8 cellular contexts compared by ENCODE assay signal in genomic region chr14:103260629-103261124, GRCh38.
A peak's percentile ranks its signal among the peaks of the same experiment; 100 is the strongest.
DNase-seq lines count a peak whose midpoint lies in the region; ATAC-seq lines count a peak whose summit lies in the region.

No MANE protein-coding gene starts in this region.

- peak overlapping the region; percentile 30 for H3K4me3 Mint-ChIP-seq in natural killer cell treated with Interleukin-12 subunit alpha and Interleukin-12 subunit beta and Interleukin-15 and Interleukin-18, amount 100 ng/mL, for 72 hours
- no peak overlapping the region for H3K4me3 Mint-ChIP-seq in activated CD4-positive, alpha-beta T cell treated with anti-CD3 and anti-CD28 coated beads for 36 hours

- peaks cover 31 to 41% of the 10 kb centered on the region in 2 donors for H3K27me3 Mint-ChIP-seq in natural killer cell treated with Interleukin-12 subunit alpha and Interleukin-12 subunit beta and Interleukin-15 and Interleukin-18, amount 100 ng/mL, for 72 hours
- peaks cover 11% of the 10 kb centered on the region for H3K27me3 Mint-ChIP-seq in activated CD4-positive, alpha-beta T cell treated with anti-CD3 and anti-CD28 coated beads for 36 hours

- DNase-seq in NCI-H460 (ENCODE audit: extremely low read depth, low read depth): peak; percentile 26
- DNase-seq in natural killer cell treated with Interleukin-12 subunit alpha and Interleukin-12 subunit beta and Interleukin-15 and Interleukin-18, amount 100 ng/mL, for 72 hours (ENCODE audit: low spot score): peak; percentile 76
- no peak for DNase-seq in activated CD4-positive, alpha-beta T cell treated with anti-CD3 and anti-CD28 coated beads for 36 hours

- H3K36me3 ChIP-seq in ES-I3 (ENCODE audit: insufficient read depth, low read length) (no peaks in the 10 kb centered on the region), endocrine pancreas (ENCODE audit: control insufficient read depth, insufficient read depth, low read length) (no peaks in the 10 kb centered on the region)

- no peaks in the 10 kb centered on the region for H3K9me3 Mint-ChIP-seq in natural killer cell treated with Interleukin-12 subunit alpha and Interleukin-12 subunit beta and Interleukin-15 and Interleukin-18, amount 100 ng/mL, for 72 hours
- H3K9me3 Mint-ChIP-seq in activated CD4-positive, alpha-beta T cell treated with anti-CD3 and anti-CD28 coated beads for 36 hours (ENCODE audit: low read depth): no peaks in the 10 kb centered on the region

- no peaks in the 10 kb centered on the region for H3K9me3 ChIP-seq in ES-I3 (ENCODE audit: control insufficient read depth, insufficient read depth, low read length)
- H3K9me3 ChIP-seq in endocrine pancreas (ENCODE audit: control insufficient read depth, low read length): no peaks in the 10 kb centered on the region

- H3K9ac ChIP-seq in ES-I3 (ENCODE audit: low read depth, low read length) (peak overlapping the region; percentile 25; the same call in 1 of the 2 replicates), endocrine pancreas (ENCODE audit: control insufficient read depth, insufficient read depth, low read length) (peak overlapping the region; percentile 32)

- H3K4me1 Mint-ChIP-seq in natural killer cell treated with Interleukin-12 subunit alpha and Interleukin-12 subunit beta and Interleukin-15 and Interleukin-18, amount 100 ng/mL, for 72 hours (ENCODE audit: low read depth in 2 of 2): peaks cover 10 to 15% of the 10 kb centered on the region in 2 donors
- H3K4me1 Mint-ChIP-seq in activated CD4-positive, alpha-beta T cell treated with anti-CD3 and anti-CD28 coated beads for 36 hours: peaks cover 8% of the 10 kb centered on the region

- H3K27me3 ChIP-seq in endocrine pancreas (ENCODE audit: control insufficient read depth, insufficient read depth, low read length): no peaks in the 10 kb centered on the region

- peak; percentile 44 to 76 for ATAC-seq in natural killer cell treated with Interleukin-12 subunit alpha and Interleukin-12 subunit beta and Interleukin-15 and Interleukin-18, amount 100 ng/mL, for 72 hours
- ATAC-seq in HG03354 (IDR thresholded peaks at IDR 0.05; ENCODE audit: poor library complexity, severe bottlenecking, unreplicated experiment) (no peak), HG03139 (IDR thresholded peaks at IDR 0.05; ENCODE audit: unreplicated experiment) (no peak), GM18502 (IDR thresholded peaks at IDR 0.05; ENCODE audit: poor library complexity, unreplicated experiment) (no peak)
- ATAC-seq in activated CD4-positive, alpha-beta T cell treated with anti-CD3 and anti-CD28 coated beads for 36 hours: no peak

- no peaks in the 10 kb centered on the region for H3K36me3 Mint-ChIP-seq in natural killer cell treated with Interleukin-12 subunit alpha and Interleukin-12 subunit beta and Interleukin-15 and Interleukin-18, amount 100 ng/mL, for 72 hours
- H3K36me3 Mint-ChIP-seq in activated CD4-positive, alpha-beta T cell treated with anti-CD3 and anti-CD28 coated beads for 36 hours (ENCODE audit: low read depth): no peaks in the 10 kb centered on the region

- CTCF ChIA-PET in activated CD4-positive, alpha-beta T cell treated with anti-CD3 and anti-CD28 coated beads for 36 hours (lab: Charles Lee): interaction anchor here (0.7 to 1.1 kb wide), 2 partner anchors 20 to 156 kb away, joined by 3 read pairs; no protein-coding TSS in a partner anchor

- POLR2A ChIA-PET in activated CD4-positive, alpha-beta T cell treated with anti-CD3 and anti-CD28 coated beads for 36 hours (lab: Charles Lee): no interaction called here

- H3K4me3 ChIP-seq in endocrine pancreas (ENCODE audit: control insufficient read depth, insufficient read depth, low read length): peak overlapping the region; percentile 83

- intact Hi-C loops in activated CD4-positive, alpha-beta T cell treated with anti-CD3 and anti-CD28 coated beads for 36 hours (cut with DNase I, micrococcal nuclease): no loop called here

- H3K27ac Mint-ChIP-seq in natural killer cell treated with Interleukin-12 subunit alpha and Interleukin-12 subunit beta and Interleukin-15 and Interleukin-18, amount 100 ng/mL, for 72 hours: peak overlapping the region in 1 of 2 donors; percentile 36
- no peak overlapping the region for H3K27ac Mint-ChIP-seq in activated CD4-positive, alpha-beta T cell treated with anti-CD3 and anti-CD28 coated beads for 36 hours

- peaks cover 4% of the 10 kb centered on the region; the same call in 1 of the 2 replicates for H3K4me1 ChIP-seq in ES-I3 (ENCODE audit: insufficient read depth, low read length)
- no peaks in the 10 kb centered on the region for H3K4me1 ChIP-seq in endocrine pancreas (ENCODE audit: control insufficient read depth, insufficient read depth, low read length)

Comparison
In these comparisons a context has a peak if more than half of its experiments do, and no peak if none do; other contexts are left out.
1. ATAC-seq: peak in natural killer cell treated with Interleukin-12 subunit alpha and Interleukin-12 subunit beta and Interleukin-15 and Interleukin-18, amount 100 ng/mL, for 72 hours (2 of 2); none in HG03354 (single experiment), HG03139 (single experiment), activated CD4-positive, alpha-beta T cell treated with anti-CD3 and anti-CD28 coated beads for 36 hours (single experiment) and GM18502 (single experiment).